Comparison of ENCODE assay signal across 9 cellular contexts in the genomic region with DNA sequence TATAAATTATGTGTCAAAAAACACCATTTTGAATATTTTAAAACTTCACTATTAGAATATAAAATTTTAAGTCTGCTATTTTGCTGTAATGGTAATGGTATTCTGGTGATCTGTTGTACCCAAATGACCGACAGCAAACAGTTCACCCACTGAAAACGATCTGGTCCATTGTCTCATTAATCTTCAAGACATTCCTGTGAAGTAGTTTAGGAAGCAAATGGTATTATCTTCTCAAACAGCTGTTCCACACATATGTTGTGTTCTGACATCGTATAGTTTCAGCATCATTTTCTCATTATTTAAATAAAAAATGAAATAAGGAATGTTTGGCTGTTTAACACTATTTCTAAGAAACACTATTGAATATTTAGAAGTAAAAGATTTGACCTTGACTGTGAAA.
"Had no signal": no experiment of that assay in that cellular context is flagged by ENCODE, and none has a peak within 500 bp of the region (broad histone marks: within the 10 kb centered on the region; RNA-seq: fewer than 3 reads in every experiment).

No MANE protein-coding gene starts in this region.

- FAIRE-seq: HepG2 had no signal

- H2AFZ ChIP-seq: GM23248 had no signal

- H3K4me3 ChIP-seq: GM23248, HAP-1 had no signal

- H3K4me1 ChIP-seq: HAP-1 had no signal

- H3K4me1 Mint-ChIP-seq: IgD-negative memory B cell had no signal

- ATAC-seq: HCT116, HepG2 had no signal

- H3K9ac ChIP-seq: GM23248 had no signal

- H3K36me3 Mint-ChIP-seq: IgD-negative memory B cell had no signal

- H3K4me3 Mint-ChIP-seq: HFFc6, IgD-negative memory B cell had no signal

- H3K27ac Mint-ChIP-seq: HFFc6 had no signal

- H3K9me3 ChIP-seq: HAP-1 had no signal

- DNase-seq: GM23248, GOT3, H7, HFFc6 had no signal

- H3K27ac ChIP-seq: GM23248, HL-60 had no signal

- H3K36me3 ChIP-seq: HAP-1 had no signal

- H3K9me3 Mint-ChIP-seq: HFFc6, IgD-negative memory B cell had no signal
